8 cellular contexts compared by ENCODE assay signal in the genomic region with DNA sequence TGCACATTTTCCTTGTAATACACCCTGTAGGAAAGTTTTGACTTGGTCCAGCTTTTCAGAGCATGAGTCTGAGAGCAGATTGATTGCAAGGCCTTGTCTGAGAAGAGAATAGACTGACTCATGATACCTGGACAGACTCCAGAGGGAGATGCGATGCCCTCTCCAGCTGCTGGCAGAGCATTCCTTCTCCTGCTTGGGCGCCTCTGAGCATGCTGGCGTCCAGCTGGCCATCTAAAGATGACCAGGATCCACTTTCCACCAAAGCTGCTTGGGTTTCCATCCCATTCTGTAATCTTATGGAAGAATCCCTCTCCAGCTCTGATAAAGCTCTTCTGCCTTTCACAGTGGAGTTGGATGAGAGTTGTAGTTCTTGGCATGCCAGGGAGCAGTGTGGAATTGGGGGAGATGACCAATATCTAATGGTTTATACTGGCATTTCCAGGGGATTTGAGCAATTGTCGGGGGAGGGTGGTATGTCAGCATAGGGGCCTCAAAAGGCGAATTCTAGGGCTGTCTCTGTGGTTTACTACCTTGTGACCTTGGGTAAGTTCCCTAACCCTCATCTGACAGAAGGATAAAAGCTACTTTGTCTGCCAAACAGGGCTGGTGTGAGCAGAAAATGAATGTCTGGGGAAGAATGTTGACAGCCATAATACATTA. TPM values are rescaled to one million over a fixed set of nuclear protein-coding genes. Genes with fewer than 3 reads are reported as not detected.
DNase-seq lines count a peak whose midpoint lies in the region; ATAC-seq and TF ChIP-seq lines count a peak whose summit lies in the region.

No MANE protein-coding gene starts in this region.

- no peaks in the 10 kb centered on the region for H3F3A ChIP-seq in SU-DHL-6 (ENCODE audit: insufficient read depth)

- H4K20me1 ChIP-seq in SU-DHL-6 (ENCODE audit: low read depth, low read length): peaks cover 34% of the 10 kb centered on the region; the same call in 1 of the 2 replicates
- H4K20me1 ChIP-seq in fibroblast of lung (ENCODE audit: control insufficient read depth, extremely low read depth, insufficient read depth, low read length): peaks cover 2% of the 10 kb centered on the region

- WGBS in psoas muscle, 3 donors: 19 to 30% (median 29%) methylated on average over 5 of the region's 5 CpGs

- H3K4me2 ChIP-seq in SU-DHL-6 (ENCODE audit: low read depth, low read length, poor library complexity, severe bottlenecking) (peak overlapping the region; percentile 41), fibroblast of lung (ENCODE audit: extremely low read depth, insufficient read depth, low read length) (peak overlapping the region; percentile 97)

- H3K4me1 Mint-ChIP-seq in progenitor cell of endocrine pancreas (ENCODE audit: low read depth): peaks cover 3% of the 10 kb centered on the region

- peak; percentile 74 to 84 for DNase-seq in fibroblast of lung (ENCODE audit: low read depth in 2 of 2)
- DNase-seq in psoas muscle: peak; percentile 55 to 81
- DNase-seq in progenitor cell of endocrine pancreas (ENCODE audit: low spot score, unreplicated experiment): no peak
- no peak for DNase-seq in KBM-7
- DNase-seq in GM10248 (ENCODE audit: extremely low spot score): no peak

- H3K36me3 ChIP-seq in SU-DHL-6 (ENCODE audit: low read length): no peaks in the 10 kb centered on the region
- no peaks in the 10 kb centered on the region for H3K36me3 ChIP-seq in fibroblast of lung (ENCODE audit: control insufficient read depth, insufficient read depth, low read length)
- H3K36me3 ChIP-seq in psoas muscle (ENCODE audit: insufficient read depth in 1 of 2, low read depth in 1 of 2): no peaks in the 10 kb centered on the region

- peaks cover 2% of the 10 kb centered on the region for H3K36me3 Mint-ChIP-seq in progenitor cell of endocrine pancreas (ENCODE audit: insufficient read depth)

- TF ChIP-seq CTCF in SU-DHL-6 (IDR thresholded peaks at IDR 0.05; ENCODE audit: insufficient read depth, low read length, poor library complexity, severe bottlenecking): no peak
- TF ChIP-seq CTCF in fibroblast of lung (conservative IDR thresholded peaks at IDR 0.05 in 1 of 2, IDR thresholded peaks at IDR 0.05 in 1 of 2; ENCODE audit: low read depth in 1 of 2, low read length in 2 of 2): no peak
- TF ChIP-seq CTCF in psoas muscle (IDR thresholded peaks at IDR 0.05): no peak
- no peak for TF ChIP-seq CTCF in progenitor cell of endocrine pancreas (IDR thresholded peaks at IDR 0.05; ENCODE audit: unreplicated experiment)
- no peak for TF ChIP-seq CTCF in GM10248 (IDR thresholded peaks at IDR 0.05; ENCODE audit: control extremely low read depth, extremely low read depth, low read depth, missing control alignments)

- in situ Hi-C loops in KBM-7 (cut with MboI; ENCODE audit: low pct_unique_long_range_greater_than_20kb, low sequenced_read_pairs): no loop called here

- H3K79me2 ChIP-seq in SU-DHL-6 (ENCODE audit: insufficient read depth, low read length) (peaks cover 95% of the 10 kb centered on the region), fibroblast of lung (ENCODE audit: control insufficient read depth, insufficient read depth, low read length) (peaks cover 92% of the 10 kb centered on the region)

- H3K27me3 ChIP-seq in SU-DHL-6 (ENCODE audit: low read length) (no peaks in the 10 kb centered on the region), fibroblast of lung (ENCODE audit: control insufficient read depth, insufficient read depth, low read length) (no peaks in the 10 kb centered on the region), psoas muscle (ENCODE audit: insufficient read depth in 3 of 3, low read length in 2 of 3) (no peaks in the 10 kb centered on the region)

- H3K4me3 ChIP-seq in SU-DHL-6 (ENCODE audit: insufficient read depth, low read length, poor library complexity, severe bottlenecking): no peak overlapping the region
- peak overlapping the region; percentile 18 to 60 (median 44) for H3K4me3 ChIP-seq in fibroblast of lung (replicated peaks in 1 of 4; ENCODE audit: control extremely low read depth in 1 of 4, insufficient read depth in 1 of 4, low read depth in 3 of 4, low read length in 4 of 4)
- H3K4me3 ChIP-seq in psoas muscle: peak overlapping the region; percentile 50

- H3K27ac Mint-ChIP-seq in progenitor cell of endocrine pancreas: no peak overlapping the region

- H2AFZ ChIP-seq in SU-DHL-6 (ENCODE audit: low read depth, low read length, severe bottlenecking) (no peak overlapping the region), fibroblast of lung (ENCODE audit: low read length) (no peak overlapping the region)

- peaks cover 22% of the 10 kb centered on the region for H3K4me1 ChIP-seq in fibroblast of lung (ENCODE audit: control insufficient read depth, extremely low read depth, insufficient read depth, low read length)
- peaks cover 73% of the 10 kb centered on the region for H3K4me1 ChIP-seq in psoas muscle

- ATAC-seq in GM18511 (IDR thresholded peaks at IDR 0.05; ENCODE audit: unreplicated experiment) (peak; percentile 22), psoas muscle (peak; percentile 90 to 94 (median 92)), HG02678 (IDR thresholded peaks at IDR 0.05; ENCODE audit: unreplicated experiment) (no peak)

- H3K27ac ChIP-seq in SU-DHL-6 (ENCODE audit: low read depth, low read length): peak overlapping the region; percentile 29; the same call in 1 of the 2 replicates
- H3K27ac ChIP-seq in fibroblast of lung (ENCODE audit: insufficient read depth, low read length): peak overlapping the region; percentile 70
- H3K27ac ChIP-seq in psoas muscle: peak overlapping the region; percentile 78

- no peaks in the 10 kb centered on the region for H3K9me3 Mint-ChIP-seq in progenitor cell of endocrine pancreas (ENCODE audit: low read depth)

- POLR2A ChIA-PET in GM10248 (lab: Yijun Ruan, JAX): interaction anchor here (1.2 to 1.8 kb wide), 2 partner anchors 10 to 18 kb away, joined by 7 to 10 read pairs; no protein-coding TSS in a partner anchor

- H3K9me2 ChIP-seq in SU-DHL-6 (replicated peaks; ENCODE audit: insufficient read depth, low read length): no peaks in the 10 kb centered on the region

- H3K9ac ChIP-seq in SU-DHL-6 (ENCODE audit: low read length): 0 out of 2 replicates have a peak overlapping the region, but pooled peaks have one; percentile 10
- H3K9ac ChIP-seq in fibroblast of lung (ENCODE audit: insufficient read depth, low read length): no peak overlapping the region

- CTCF ChIA-PET in GM10248 (lab: Yijun Ruan, JAX): interaction anchor here (1.0 to 2.0 kb wide), 5 partner anchors 11 to 65 kb away, joined by 3 to 7 read pairs (median 3); no protein-coding TSS in a partner anchor

- H3K27me3 Mint-ChIP-seq in progenitor cell of endocrine pancreas: no peaks in the 10 kb centered on the region

- intact Hi-C loops in psoas muscle (cut with DNase I): no loop called here

- H3K9me3 ChIP-seq in SU-DHL-6 (ENCODE audit: insufficient read depth, low read length) (no peaks in the 10 kb centered on the region), fibroblast of lung (ENCODE audit: control insufficient read depth, insufficient read depth, low read depth, low read length) (no peaks in the 10 kb centered on the region), psoas muscle (no peaks in the 10 kb centered on the region)

- no peak overlapping the region for H3K4me3 Mint-ChIP-seq in progenitor cell of endocrine pancreas (ENCODE audit: low read depth)

RNA-seq across cellular contexts. Expression of a gene that starts 19.5 kb away (rescaled TPM):
- total RNA-seq in fibroblast of lung (20.8 and 30.1 TPM in 2 replicates), psoas muscle (100 to 1,000 TPM in 3 of 4 donors, 10 to 100 TPM in 1; 80.7 to 144 (median 138) TPM), progenitor cell of endocrine pancreas (109 and 119 TPM in 2 replicates)
- polyA plus RNA-seq in fibroblast of lung (95.1 and 151 TPM in 2 replicates), psoas muscle (100 to 1,000 TPM in 2 of 3 donors, 10 to 100 TPM in 1; 75.9 to 184 (median 156) TPM)
- 110 and 146 TPM in 2 replicates for polyA plus RNA-seq in fibroblast of lung (2012)
- polyA minus RNA-seq in fibroblast of lung (ENCODE audit: low replicate concordance): 156 and 193 TPM in 2 replicates

RNA-seq across cellular contexts. Expression of a gene that starts 34.3 kb away (rescaled TPM):
- total RNA-seq in fibroblast of lung (10.4 and 10.5 TPM in 2 replicates), psoas muscle (10 to 100 TPM; 14.7 to 24.4 (median 19.8) TPM), progenitor cell of endocrine pancreas (26.8 and 30.5 TPM in 2 replicates)
- polyA plus RNA-seq in fibroblast of lung (13.5 and 14.4 TPM in 2 replicates), psoas muscle (10 to 100 TPM in 2 of 3 donors, 1 to 10 TPM in 1; 7.4 to 26.6 (median 14.8) TPM)
- polyA plus RNA-seq in fibroblast of lung (2012): 10.0 and 11.2 TPM in 2 replicates
- 16.0 and 22.3 TPM in 2 replicates for polyA minus RNA-seq in fibroblast of lung (ENCODE audit: low replicate concordance)

RNA-seq across cellular contexts. Expression of a gene that starts 50.6 kb away (rescaled TPM):
- total RNA-seq in fibroblast of lung (not detected in 2 replicates), psoas muscle (not detected), progenitor cell of endocrine pancreas (not detected in 2 replicates)
- polyA plus RNA-seq in fibroblast of lung (not detected in 2 replicates), psoas muscle (under 1 TPM; 0.21 to 0.52 (median 0.44) TPM)
- polyA plus RNA-seq in fibroblast of lung (2012): not detected in 2 replicates
- not detected in 2 replicates for polyA minus RNA-seq in fibroblast of lung (ENCODE audit: low replicate concordance)

RNA-seq across cellular contexts. Expression of a gene that starts 53.9 kb away (rescaled TPM):
- 74.0 and 83.9 TPM in 2 replicates for total RNA-seq in fibroblast of lung
- polyA plus RNA-seq in fibroblast of lung: 91.6 and 97.0 TPM in 2 replicates
- 74.4 and 76.1 TPM in 2 replicates for polyA plus RNA-seq in fibroblast of lung (2012)
- polyA minus RNA-seq in fibroblast of lung (ENCODE audit: low replicate concordance): 49.0 and 60.7 TPM in 2 replicates
- 10 to 100 TPM in 2 of 4 donors, 1 to 10 TPM in 2; 5.7 to 10.6 (median 9.1) TPM for total RNA-seq in psoas muscle
- 10 to 100 TPM in 2 of 3 donors, 1 to 10 TPM in 1; 7.7 to 10.9 (median 10.8) TPM for polyA plus RNA-seq in psoas muscle
- total RNA-seq in progenitor cell of endocrine pancreas: 43.2 and 44.8 TPM in 2 replicates

Comparison
In these comparisons a context has a peak if more than half of its experiments do, and no peak if none do; other contexts are left out.
1. DNase-seq: peak in fibroblast of lung (2 of 2) and psoas muscle (2 of 2); none in progenitor cell of endocrine pancreas (single experiment), KBM-7 (single experiment) and GM10248 (single experiment).
2. Peak in every context shown above with its lines, with median percentiles within 50 percentile points of each other: H3K27ac ChIP-seq.